Comparison of ENCODE assay signal across 9 cellular contexts in genomic region chr3:195162033-195162669, GRCh38.
DNase-seq lines count a peak whose midpoint lies in the region; ATAC-seq, FAIRE-seq and TF ChIP-seq lines count a peak whose summit lies in the region.
"Had no signal": no experiment of that assay in that cellular context is flagged by ENCODE, and none has a peak within 500 bp of the region (broad histone marks: within the 10 kb centered on the region; RNA-seq: fewer than 3 reads in every experiment).

No MANE protein-coding gene starts in this region.

- no peak for TF ChIP-seq RAD21 in HepG2 (CRISPR knock-in tag; IDR thresholded peaks at IDR 0.05)

- H4K20me1 ChIP-seq in OCI-LY7 (ENCODE audit: insufficient read depth, low read length) (no peaks in the 10 kb centered on the region), HepG2 (ENCODE audit: insufficient read depth, low read length) (no peaks in the 10 kb centered on the region), GM23248 (ENCODE audit: insufficient read depth) (no peaks in the 10 kb centered on the region)

- H3K4me1 ChIP-seq in CD4-positive, CD25-positive, alpha-beta regulatory T cell (ENCODE audit: control insufficient read depth, insufficient read depth, low read length, poor library complexity, severe bottlenecking), result peaks cover 22% of the 10 kb centered on the region
- H3K4me1 ChIP-seq in OCI-LY7 (ENCODE audit: insufficient read depth, low read length, poor library complexity, severe bottlenecking) (peaks cover 62% of the 10 kb centered on the region), HepG2 (ENCODE audit: insufficient read depth, low read length) (peaks cover 100% of the 10 kb centered on the region), GM23248 (ENCODE audit: insufficient read depth) (peaks cover 16% of the 10 kb centered on the region)

- 20% methylated on average over 15 of the region's 15 CpGs for WGBS in HepG2 (ENCODE audit: low lambda C conversion rate)
- 90 to 91% methylated on average over 15 of the region's 15 CpGs for WGBS in GM23248 (ENCODE audit: low coverage in 1 of 2, low lambda C conversion rate in 2 of 2, missing lambda C conversion rate in 2 of 2), 2 experiments

- no peaks in the 10 kb centered on the region for H3K27me3 Mint-ChIP-seq in CD4-positive, CD25-positive, alpha-beta regulatory T cell
- no peaks in the 10 kb centered on the region for H3K27me3 Mint-ChIP-seq in Calu3 (ENCODE audit: unreplicated experiment)

- POLR2A ChIA-PET in OCI-LY7 (lab: Charles Lee), result interaction anchor here (0.5 to 1.1 kb wide), 4 partner anchors 9 to 97 kb away, joined by 3 to 4 read pairs (median 3); no protein-coding TSS in a partner anchor
- POLR2A ChIA-PET in HepG2 (lab: Yijun Ruan, JAX), result interaction anchor here (0.9 to 1.3 kb wide), 7 partner anchors 10 to 490 kb away, joined by 3 to 6 read pairs (median 4); partner anchors contain the start of genes LSG1 and XXYLT1

- no peaks in the 10 kb centered on the region for H3K36me3 Mint-ChIP-seq in CD4-positive, CD25-positive, alpha-beta regulatory T cell
- peaks cover 5% of the 10 kb centered on the region for H3K36me3 Mint-ChIP-seq in Calu3 (ENCODE audit: insufficient read depth, unreplicated experiment)

- peak; percentile 49 to 53; a peak in 3 of 4 replicates for TF ChIP-seq POLR2A in HepG2 (IDR thresholded peaks at IDR 0.05; ENCODE audit: insufficient read depth in 1 of 2, low read depth in 2 of 2, low read length in 2 of 2)

- ATAC-seq in CD4-positive, CD25-positive, alpha-beta regulatory T cell (ENCODE audit: low read depth in 2 of 2), result peak; percentile 64 to 77
- ATAC-seq in GM21447 (IDR thresholded peaks at IDR 0.05; ENCODE audit: unreplicated experiment) (peak; percentile 66), HepG2 (peak; percentile 65)

- DNase-seq in CD4-positive, CD25-positive, alpha-beta regulatory T cell, result peak in 2 of 3 donors; percentile 31 to 80
- DNase-seq in OCI-LY7 (ENCODE audit: low spot score) (peak; percentile 64), HepG2 (ENCODE audit: low spot score) (peak; percentile 92), Calu3 (no peak), GM23248 (no peak), NCI-H345 (lab: John Stamatoyannopoulos, UW) (no peak), NCI-H1092 (lab: John Stamatoyannopoulos, UW) (no peak)

- TF ChIP-seq CTCF in OCI-LY7 (conservative IDR thresholded peaks at IDR 0.05; ENCODE audit: low read length), result no peak
- no peak; the same call in 1 of the 2 replicates for TF ChIP-seq CTCF in HepG2 (CRISPR knock-in tag; IDR thresholded peaks at IDR 0.05)
- TF ChIP-seq CTCF in Calu3 (IDR thresholded peaks at IDR 0.05; ENCODE audit: unreplicated experiment), result no peak

- peak overlapping the region; percentile 56 for H3K9ac ChIP-seq in HepG2 (ENCODE audit: insufficient read depth, low read depth, low read length)
- H3K9ac ChIP-seq in GM23248, result no peak overlapping the region

- H3K9me2 ChIP-seq in OCI-LY7 (ENCODE audit: insufficient read depth, low read length) (no peaks in the 10 kb centered on the region), GM23248 (ENCODE audit: insufficient read depth) (no peaks in the 10 kb centered on the region)

- H3F3A ChIP-seq in GM23248 (ENCODE audit: insufficient read depth), result peaks cover 17% of the 10 kb centered on the region

- intact Hi-C loops in OCI-LY7 (cut with micrococcal nuclease; ENCODE audit: unreplicated experiment) (no loop called here), HepG2 (cut with micrococcal nuclease; ENCODE audit: unreplicated experiment) (no loop called here), Calu3 (cut with micrococcal nuclease; ENCODE audit: unreplicated experiment) (no loop called here)

- H3K4me1 Mint-ChIP-seq in CD4-positive, CD25-positive, alpha-beta regulatory T cell, result peaks cover 20 to 75% (median 41%) of the 10 kb centered on the region in 4 donors
- H3K4me1 Mint-ChIP-seq in Calu3 (ENCODE audit: low read depth, unreplicated experiment), result peaks cover 6% of the 10 kb centered on the region

- TF ChIP-seq EP300 in HepG2 (IDR thresholded peaks at IDR 0.05; ENCODE audit: low read depth in 2 of 2, low read length in 2 of 2), result peak in 1 of 2 experiments; percentile 91; a peak in 2 of 4 replicates
- peak; percentile 92; the same call in 1 of the 2 replicates for TF ChIP-seq EP300 in HepG2 (CRISPR knock-in tag; IDR thresholded peaks at IDR 0.05; ENCODE audit: borderline replicate concordance)

- H3K9me3 Mint-ChIP-seq in CD4-positive, CD25-positive, alpha-beta regulatory T cell, result no peaks in the 10 kb centered on the region
- no peaks in the 10 kb centered on the region for H3K9me3 Mint-ChIP-seq in Calu3 (ENCODE audit: low read depth, unreplicated experiment)

- no peaks in the 10 kb centered on the region for H3K9me3 ChIP-seq in CD4-positive, CD25-positive, alpha-beta regulatory T cell (ENCODE audit: control insufficient read depth in 2 of 2, low read length in 2 of 2)
- no peaks in the 10 kb centered on the region for H3K9me3 ChIP-seq in OCI-LY7 (ENCODE audit: low read length)
- H3K9me3 ChIP-seq in HepG2 (ENCODE audit: low read length), result no peaks in the 10 kb centered on the region
- no peaks in the 10 kb centered on the region for H3K9me3 ChIP-seq in GM23248 (ENCODE audit: low read depth)

- H3K4me3 ChIP-seq in CD4-positive, CD25-positive, alpha-beta regulatory T cell (ENCODE audit: low read depth, low read length), result peak overlapping the region; percentile 5
- H3K4me3 ChIP-seq in OCI-LY7 (ENCODE audit: low read depth, low read length, poor library complexity, severe bottlenecking), result no peak overlapping the region
- H3K4me3 ChIP-seq in HepG2 (replicated peaks in 1 of 3; ENCODE audit: insufficient read depth in 1 of 3, low read depth in 2 of 3, low read length in 3 of 3), result no peak overlapping the region
- no peak overlapping the region for H3K4me3 ChIP-seq in GM23248
- H3K4me3 ChIP-seq: lung had no signal

- H3K27ac Mint-ChIP-seq in CD4-positive, CD25-positive, alpha-beta regulatory T cell, result peak overlapping the region; percentile 93 to 96 (median 94)
- H3K27ac Mint-ChIP-seq in Calu3 (ENCODE audit: unreplicated experiment), result no peak overlapping the region

- H2AFZ ChIP-seq in OCI-LY7 (ENCODE audit: low read length), result peak overlapping the region; percentile 60; the same call in 1 of the 2 replicates
- no peak overlapping the region for H2AFZ ChIP-seq in HepG2 (ENCODE audit: low read length)
- H2AFZ ChIP-seq in GM23248, result no peak overlapping the region

- H3K4me3 Mint-ChIP-seq in CD4-positive, CD25-positive, alpha-beta regulatory T cell, result peak overlapping the region; percentile 44 to 64 (median 58)
- H3K4me3 Mint-ChIP-seq in Calu3 (ENCODE audit: low read depth, unreplicated experiment), result no peak overlapping the region

- H3K79me2 ChIP-seq in OCI-LY7 (ENCODE audit: insufficient read depth, low read depth, low read length), result no peaks in the 10 kb centered on the region
- peaks cover 11% of the 10 kb centered on the region for H3K79me2 ChIP-seq in HepG2 (ENCODE audit: insufficient read depth, low read length)
- H3K79me2 ChIP-seq in GM23248 (ENCODE audit: insufficient read depth), result 0 out of 2 replicates have a peak, but pooled peaks cover 7% of the 10 kb centered on the region

- CTCF ChIA-PET in OCI-LY7 (lab: Charles Lee; ENCODE audit: unreplicated experiment), result no interaction called here
- CTCF ChIA-PET in HepG2 (lab: Yijun Ruan, JAX; ENCODE audit: low intra/inter-chr PET ratio, low total read pairs), result interaction anchor here (1.1 kb wide), 1 partner anchor 98 kb away, joined by 3 read pairs; no protein-coding TSS in a partner anchor
- CTCF ChIA-PET in Calu3 (lab: Charles Lee), result no interaction called here

- no peaks in the 10 kb centered on the region for H3K36me3 ChIP-seq in CD4-positive, CD25-positive, alpha-beta regulatory T cell (ENCODE audit: control insufficient read depth, insufficient read depth, low read length)
- H3K36me3 ChIP-seq in OCI-LY7 (ENCODE audit: insufficient read depth, low read length), result no peaks in the 10 kb centered on the region
- H3K36me3 ChIP-seq in HepG2 (replicated peaks in 1 of 2; ENCODE audit: control insufficient read depth in 1 of 2, insufficient read depth in 2 of 2, low read length in 2 of 2), result no peaks in the 10 kb centered on the region
- H3K36me3 ChIP-seq in GM23248 (ENCODE audit: low read depth), result no peaks in the 10 kb centered on the region

- peak overlapping the region; percentile 35 for H3K4me2 ChIP-seq in OCI-LY7 (ENCODE audit: low read length)
- H3K4me2 ChIP-seq in HepG2 (ENCODE audit: low read depth, low read length), result peak overlapping the region; percentile 41
- H3K4me2 ChIP-seq in GM23248 (ENCODE audit: unreplicated experiment), result no peak overlapping the region

- FAIRE-seq in HepG2 (lab: Jason Lieb, UNC), result peak; percentile 67

- H3K27ac ChIP-seq in CD4-positive, CD25-positive, alpha-beta regulatory T cell (ENCODE audit: insufficient read depth, low read length, poor library complexity, severe bottlenecking), result peak overlapping the region; percentile 78
- peak overlapping the region; percentile 61 for H3K27ac ChIP-seq in OCI-LY7 (ENCODE audit: low read depth, low read length, poor library complexity, severe bottlenecking)
- H3K27ac ChIP-seq in HepG2 (ENCODE audit: extremely low read length, insufficient read depth, low read length), result peak overlapping the region; percentile 100
- H3K27ac ChIP-seq in GM23248, result no peak overlapping the region

- in situ Hi-C loops in HepG2 (cut with HindIII; ENCODE audit: extremely low pct_ligation_motif_present, low pct_unique_long_range_greater_than_20kb), result no loop called here
- in situ Hi-C loops in GM23248 (cut with MboI), result no loop called here

- no peaks in the 10 kb centered on the region for H3K27me3 ChIP-seq in CD4-positive, CD25-positive, alpha-beta regulatory T cell (ENCODE audit: control insufficient read depth, insufficient read depth, low read length)
- H3K27me3 ChIP-seq in HepG2 (ENCODE audit: control insufficient read depth in 1 of 2, insufficient read depth in 2 of 2, low read length in 2 of 2) (no peaks in the 10 kb centered on the region), GM23248 (replicated peaks; ENCODE audit: insufficient read depth) (no peaks in the 10 kb centered on the region)

- no TSS peak for BruUV-seq in OCI-LY7 (replicated peaks; lab: Mats Ljungman, UMichigan)
- BruUV-seq in HepG2 (replicated peaks; lab: Mats Ljungman, UMichigan), result no TSS peak
- no TSS peak for BruUV-seq in Calu3 (replicated peaks; lab: Mats Ljungman, UMichigan)

TF ChIP-seq in HepG2, 621 proteins besides CTCF, POLR2A, EP300 and RAD21 (continues in another document):
- TF ChIP-seq ARNT (IDR thresholded peaks at IDR 0.05) (no peak), SMAD1 (CRISPR knock-in tag; IDR thresholded peaks at IDR 0.05; ENCODE audit: borderline replicate concordance, low read depth) (0 out of 2 replicates have a peak, but pooled peaks have one; percentile 44), ZNF788 (CRISPR knock-in tag; IDR thresholded peaks at IDR 0.05; ENCODE audit: borderline replicate concordance) (peak; percentile 64; the same call in 1 of the 2 replicates), SRSF9 (IDR thresholded peaks at IDR 0.05; ENCODE audit: borderline replicate concordance, insufficient read depth, low read depth, low read length, poor library complexity, severe bottlenecking) (no peak), ZBTB38 (CRISPR knock-in tag; IDR thresholded peaks at IDR 0.05) (peak; percentile 97), SP140L (CRISPR knock-in tag; IDR thresholded peaks at IDR 0.05; ENCODE audit: borderline replicate concordance) (no peak), ZSCAN21 (CRISPR knock-in tag; IDR thresholded peaks at IDR 0.05; ENCODE audit: borderline replicate concordance) (peak; percentile 81; the same call in 1 of the 2 replicates), KDM4B (CRISPR knock-in tag; IDR thresholded peaks at IDR 0.05) (peak; percentile 90; the same call in 1 of the 2 replicates)

Comparison
In these comparisons a context has a peak if more than half of its experiments do, and no peak if none do; other contexts are left out.
1. DNase-seq: peak in CD4-positive, CD25-positive, alpha-beta regulatory T cell (2 of 3), OCI-LY7 (single experiment) and HepG2 (single experiment); none in Calu3 (single experiment), GM23248 (single experiment), NCI-H345 (single experiment) and NCI-H1092 (single experiment).
2. Peak in every context shown above with its lines, with median percentiles within 50 percentile points of each other: ATAC-seq.